25 cellular contexts compared by ENCODE assay signal in genomic region chr2:32624813-32625212, GRCh38. TPM values are rescaled to one million over a fixed set of nuclear protein-coding genes. Genes with fewer than 3 reads are reported as not detected.
DNase-seq lines count a peak whose midpoint lies in the region; ATAC-seq, FAIRE-seq and TF ChIP-seq lines count a peak whose summit lies in the region.
"Had no signal": no experiment of that assay in that cellular context is flagged by ENCODE, and none has a peak within 500 bp of the region (broad histone marks: within the 10 kb centered on the region; RNA-seq: fewer than 3 reads in every experiment).

No MANE protein-coding gene starts in this region.

- in situ Hi-C loops in IMR-90 (cut with MboI; ENCODE audit: low sequenced_read_pairs) (no loop called here), K562 (cut with MboI) (no loop called here)

- peak overlapping the region; percentile 11 for H3K27ac Mint-ChIP-seq in activated naive CD4-positive, alpha-beta T cell treated with anti-CD3 and anti-CD28 coated beads, Interleukin-2, amount 50 U/mL, for 24 hours
- H3K27ac Mint-ChIP-seq in activated naive CD4-positive, alpha-beta T cell treated with anti-CD3 and anti-CD28 coated beads, Interleukin-2, amount 10 ng/mL, durations not matched to agents 7 days and 5 days = no peak overlapping the region
- H3K27ac Mint-ChIP-seq: CD14-positive monocyte; CD4-positive, alpha-beta T cell had no signal

- intact Hi-C loops in IMR-90 (cut with micrococcal nuclease) = no loop called here
- intact Hi-C loops in K562 (cut with micrococcal nuclease) = no loop called here
- intact Hi-C loops in ovary (cut with DNase I) = no loop called here
- intact Hi-C loops in ascending aorta (cut with DNase I) = loop anchor here (5.0 to 10.0 kb wide), 4 partner anchors 87 to 972 kb away; partner anchors contain the start of genes FAM98A and LTBP1

- H3K9me1 ChIP-seq in IMR-90 (ENCODE audit: insufficient read depth, low read length) = peaks cover 7% of the 10 kb centered on the region
- no peaks in the 10 kb centered on the region for H3K9me1 ChIP-seq in K562 (ENCODE audit: control insufficient read depth, insufficient read depth, low read length)

- H2AK9ac ChIP-seq in IMR-90 (replicated peaks; ENCODE audit: low read depth, low read length, poor library complexity) = no peak overlapping the region

- no peak overlapping the region for H3K4me3 Mint-ChIP-seq in activated naive CD4-positive, alpha-beta T cell treated with anti-CD3 and anti-CD28 coated beads, Interleukin-2, amount 50 U/mL, for 24 hours
- H3K4me3 Mint-ChIP-seq in activated naive CD4-positive, alpha-beta T cell treated with anti-CD3 and anti-CD28 coated beads, Interleukin-2, amount 10 ng/mL, durations not matched to agents 7 days and 5 days = no peak overlapping the region
- H3K4me3 Mint-ChIP-seq: CD14-positive monocyte; CD4-positive, alpha-beta T cell had no signal

- H4K8ac ChIP-seq in IMR-90 (ENCODE audit: low read depth in 2 of 2, low read length in 2 of 2) = no peak overlapping the region

- ATAC-seq in A549 (no peak), IMR-90 (ENCODE audit: low read depth) (no peak), K562 (no peak)

- no peak overlapping the region for H3K4me2 ChIP-seq in A549
- no peak overlapping the region for H3K4me2 ChIP-seq in IMR-90 (ENCODE audit: low read depth, low read length)
- no peak overlapping the region for H3K4me2 ChIP-seq in K562 (ENCODE audit: insufficient read depth, low read length)
- H3K4me2 ChIP-seq: BLaER1 treated with 17β-estradiol and CSF1 and Interleukin-3, amounts not matched to agents 10 nM and 100 nM had no signal

- no peak overlapping the region for H3K23ac ChIP-seq in IMR-90 (ENCODE audit: low read depth, low read length)

- no peak overlapping the region for H3K18ac ChIP-seq in IMR-90 (ENCODE audit: low read depth, low read length)

- H3K79me2 ChIP-seq in K562 (ENCODE audit: control insufficient read depth, insufficient read depth, low read length) = peaks cover 15% of the 10 kb centered on the region

- TF ChIP-seq POLR2A in A549 (IDR thresholded peaks at IDR 0.05; ENCODE audit: low read length) (no peak), IMR-90 (IDR thresholded peaks at IDR 0.05; ENCODE audit: low read depth, low read length) (no peak), K562 (conservative IDR thresholded peaks at IDR 0.05) (no peak), ovary (IDR thresholded peaks at IDR 0.05) (no peak)

- H3K27ac ChIP-seq in A549 (no peak overlapping the region), IMR-90 (ENCODE audit: insufficient read depth, low read length) (no peak overlapping the region), K562 (ENCODE audit: extremely low read depth, low read depth, low read length) (no peak overlapping the region), ovary (no peak overlapping the region), ascending aorta (no peak overlapping the region)
- H3K27ac ChIP-seq: 22Rv1; BLaER1 treated with 17β-estradiol and CSF1 and Interleukin-3, amounts not matched to agents 10 nM and 100 nM; GM23248 had no signal

- TF ChIP-seq CTCF in A549 (IDR thresholded peaks at IDR 0.05) (no peak), IMR-90 (conservative IDR thresholded peaks at IDR 0.05; ENCODE audit: low read depth, low read length) (no peak), K562 (IDR thresholded peaks at IDR 0.05 in 2 of 3, conservative IDR thresholded peaks at IDR 0.05 in 1 of 3; ENCODE audit: insufficient read depth in 2 of 3, low read depth in 1 of 3, low read length in 3 of 3) (no peak), ovary (IDR thresholded peaks at IDR 0.05) (no peak), ascending aorta (IDR thresholded peaks at IDR 0.05) (no peak)

- no peak overlapping the region for H2BK20ac ChIP-seq in IMR-90 (ENCODE audit: low read depth, low read length)

- peaks cover 4% of the 10 kb centered on the region for H3K36me3 Mint-ChIP-seq in activated naive CD4-positive, alpha-beta T cell treated with anti-CD3 and anti-CD28 coated beads, Interleukin-2, amount 50 U/mL, for 24 hours
- H3K36me3 Mint-ChIP-seq in activated naive CD4-positive, alpha-beta T cell treated with anti-CD3 and anti-CD28 coated beads, Interleukin-2, amount 10 ng/mL, durations not matched to agents 7 days and 5 days = peaks cover 17% of the 10 kb centered on the region

- no peak overlapping the region for H2AFZ ChIP-seq in IMR-90 (replicated peaks; ENCODE audit: low read length, poor library complexity)
- no peak overlapping the region for H2AFZ ChIP-seq in K562 (ENCODE audit: low read depth, low read length)
- H2AFZ ChIP-seq: GM23248 had no signal

- no peak overlapping the region for H2BK120ac ChIP-seq in IMR-90 (ENCODE audit: low read depth, low read length)

- FAIRE-seq in A549 (lab: Jason Lieb, UNC) (no peak), K562 (lab: Jason Lieb, UNC) (no peak)
- FAIRE-seq: A204.1, G401.6, GM12892, H1 had no signal

- H3K14ac ChIP-seq in IMR-90 (replicated peaks; ENCODE audit: low read depth, low read length) = no peak overlapping the region

- CTCF ChIA-PET in activated naive CD4-positive, alpha-beta T cell treated with anti-CD3 and anti-CD28 coated beads, Interleukin-2, amount 10 ng/mL, durations not matched to agents 7 days and 5 days (lab: Charles Lee) = no interaction called here
- CTCF ChIA-PET in A549 (lab: Yijun Ruan, JAX) (no interaction called here), IMR-90 (lab: Yijun Ruan, JAX) (no interaction called here), K562 (lab: Yijun Ruan, JAX; ENCODE audit: low intra/inter-chr PET ratio) (no interaction called here)

- H4K91ac ChIP-seq in IMR-90 (ENCODE audit: insufficient read depth, low read depth, low read length) = no peak overlapping the region

- no peak overlapping the region for H3K4ac ChIP-seq in IMR-90 (ENCODE audit: low read depth, low read length)

- H2BK5ac ChIP-seq in IMR-90 (ENCODE audit: low read depth, low read length, poor library complexity, severe bottlenecking) = no peak overlapping the region

- H3K36me3 ChIP-seq in IMR-90 (ENCODE audit: control insufficient read depth, insufficient read depth, low read length) (peaks cover 10% of the 10 kb centered on the region), K562 (ENCODE audit: control insufficient read depth, insufficient read depth, low read length) (peaks cover 13% of the 10 kb centered on the region; the same call in 1 of the 3 replicates), ovary (no peaks in the 10 kb centered on the region), ascending aorta (peaks cover 0 to 3% of the 10 kb centered on the region in 2 donors)

- H2AK5ac ChIP-seq in IMR-90 (ENCODE audit: low read depth, low read length) = no peak overlapping the region

- peaks cover 17% of the 10 kb centered on the region for H3K4me1 Mint-ChIP-seq in activated naive CD4-positive, alpha-beta T cell treated with anti-CD3 and anti-CD28 coated beads, Interleukin-2, amount 50 U/mL, for 24 hours
- peaks cover 22% of the 10 kb centered on the region for H3K4me1 Mint-ChIP-seq in activated naive CD4-positive, alpha-beta T cell treated with anti-CD3 and anti-CD28 coated beads, Interleukin-2, amount 10 ng/mL, durations not matched to agents 7 days and 5 days

- TF ChIP-seq RAD21 in A549 (conservative IDR thresholded peaks at IDR 0.05 in 1 of 2, IDR thresholded peaks at IDR 0.05 in 1 of 2) = no peak
- TF ChIP-seq RAD21 in IMR-90 (IDR thresholded peaks at IDR 0.05; ENCODE audit: low read length) = no peak
- no peak for TF ChIP-seq RAD21 in K562 (CRISPR knock-in tag; conservative IDR thresholded peaks at IDR 0.05 in 1 of 2, IDR thresholded peaks at IDR 0.05 in 1 of 2)

- dilution Hi-C loops in IMR-90 (cut with HindIII; ENCODE audit: low sequenced_read_pairs, unreplicated experiment) = no loop called here

- no peaks in the 10 kb centered on the region for H3K9me3 ChIP-seq in A549
- H3K9me3 ChIP-seq in IMR-90 (ENCODE audit: control insufficient read depth, insufficient read depth, low read length) = no peaks in the 10 kb centered on the region
- H3K9me3 ChIP-seq in K562 (replicated peaks; ENCODE audit: control insufficient read depth, insufficient read depth, low read depth, low read length) = no peaks in the 10 kb centered on the region
- H3K9me3 ChIP-seq in ovary = no peaks in the 10 kb centered on the region
- H3K9me3 ChIP-seq in ascending aorta = no peaks in the 10 kb centered on the region
- H3K9me3 ChIP-seq: BE2C; BLaER1 treated with 17β-estradiol and CSF1 and Interleukin-3, amounts not matched to agents 10 nM and 100 nM; Caco-2 had no signal

- no peaks in the 10 kb centered on the region for H4K20me1 ChIP-seq in IMR-90 (ENCODE audit: insufficient read depth, low read length)
- no peaks in the 10 kb centered on the region for H4K20me1 ChIP-seq in K562 (replicated peaks; ENCODE audit: control insufficient read depth, insufficient read depth, low read length)

- WGBS in A549 (ENCODE audit: missing lambda C conversion rate) = 84% methylated on average over 3 of the region's 3 CpGs
- WGBS in IMR-90 (ENCODE audit: extremely low coverage in 2 of 2, insufficient read length in 1 of 2), 2 experiments = no CpG with 5 or more reads among the region's 3 CpGs
- WGBS in K562 (ENCODE audit: insufficient coverage, low coverage, missing lambda C conversion rate) = 58% methylated on average over 3 of the region's 3 CpGs
- WGBS in ovary, 3 donors = 87 to 92% (median 90%) methylated on average over 3 of the region's 3 CpGs

- H2BK15ac ChIP-seq in IMR-90 (ENCODE audit: low read depth, low read length) = no peak overlapping the region

- H3K27me3 ChIP-seq in IMR-90 (ENCODE audit: control insufficient read depth, insufficient read depth, low read length) = no peaks in the 10 kb centered on the region
- H3K27me3 ChIP-seq in K562 (ENCODE audit: control insufficient read depth in 2 of 2, insufficient read depth in 2 of 2, low read length in 2 of 2) = no peaks in the 10 kb centered on the region
- no peaks in the 10 kb centered on the region for H3K27me3 ChIP-seq in ovary
- H3K27me3 ChIP-seq in ascending aorta = no peaks in the 10 kb centered on the region
- H3K27me3 ChIP-seq: BE2C; BLaER1 treated with 17β-estradiol and CSF1 and Interleukin-3, amounts not matched to agents 10 nM and 100 nM had no signal

- DNase-seq in activated naive CD4-positive, alpha-beta T cell treated with anti-CD3 and anti-CD28 coated beads, Interleukin-2, amount 10 ng/mL, durations not matched to agents 7 days and 5 days = no peak
- DNase-seq in A549 (ENCODE audit: low read depth in 1 of 2, low spot score in 1 of 2) (no peak), IMR-90 (no peak), K562 (ENCODE audit: extremely low read depth in 1 of 4, low spot score in 3 of 4) (no peak), HuH-7.5 (ENCODE audit: low spot score) (no peak), ovary (no peak), ascending aorta (ENCODE audit: low spot score in 2 of 2) (no peak)
- DNase-seq: ACHN; AML-193; BE2C; Caco-2; CD4-positive, alpha-beta T cell; DMS153; DND-41; GM23248; H7; HCEC 1CT had no signal

- H3K27me3 Mint-ChIP-seq in activated naive CD4-positive, alpha-beta T cell treated with anti-CD3 and anti-CD28 coated beads, Interleukin-2, amount 50 U/mL, for 24 hours = no peaks in the 10 kb centered on the region
- no peaks in the 10 kb centered on the region for H3K27me3 Mint-ChIP-seq in activated naive CD4-positive, alpha-beta T cell treated with anti-CD3 and anti-CD28 coated beads, Interleukin-2, amount 10 ng/mL, durations not matched to agents 7 days and 5 days
- H3K27me3 Mint-ChIP-seq: CD4-positive, alpha-beta T cell had no signal

- BruUV-seq in IMR-90 (replicated peaks; lab: Mats Ljungman, UMichigan) (no TSS peak), K562 (replicated peaks; lab: Mats Ljungman, UMichigan) (no TSS peak)

- H3K9ac ChIP-seq in IMR-90 (ENCODE audit: low read depth, low read length) (no peak overlapping the region), K562 (ENCODE audit: insufficient read depth in 1 of 2, low read depth in 2 of 2, low read length in 2 of 2) (no peak overlapping the region)
- H3K9ac ChIP-seq: BLaER1 treated with 17β-estradiol and CSF1 and Interleukin-3, amounts not matched to agents 10 nM and 100 nM; GM23248 had no signal

- no peak overlapping the region for H4K5ac ChIP-seq in IMR-90 (ENCODE audit: low read depth, low read length)

- TF ChIP-seq EP300 in A549 (IDR thresholded peaks at IDR 0.05) (no peak), K562 (IDR thresholded peaks at IDR 0.05; ENCODE audit: low read length) (no peak), ovary (IDR thresholded peaks at IDR 0.05) (no peak)

- H3K4me3 ChIP-seq in A549 (no peak overlapping the region), IMR-90 (ENCODE audit: insufficient read depth, low read depth, low read length) (no peak overlapping the region), K562 (no peak overlapping the region), ovary (no peak overlapping the region), ascending aorta (no peak overlapping the region)
- H3K4me3 ChIP-seq: BLaER1 treated with 17β-estradiol and CSF1 and Interleukin-3, amounts not matched to agents 10 nM and 100 nM; GM23248 had no signal

- H3K56ac ChIP-seq in IMR-90 (ENCODE audit: extremely low read depth, insufficient read depth, low read length) = no peak overlapping the region

- no peaks in the 10 kb centered on the region for H3K9me3 Mint-ChIP-seq in activated naive CD4-positive, alpha-beta T cell treated with anti-CD3 and anti-CD28 coated beads, Interleukin-2, amount 50 U/mL, for 24 hours
- no peaks in the 10 kb centered on the region for H3K9me3 Mint-ChIP-seq in activated naive CD4-positive, alpha-beta T cell treated with anti-CD3 and anti-CD28 coated beads, Interleukin-2, amount 10 ng/mL, durations not matched to agents 7 days and 5 days
- H3K9me3 Mint-ChIP-seq: CD4-positive, alpha-beta T cell had no signal

- H3K79me1 ChIP-seq in IMR-90 (ENCODE audit: low read depth in 1 of 2, low read length in 2 of 2) = peaks cover 8 to 19% of the 10 kb centered on the region in 2 experiments

- H3K4me1 ChIP-seq in A549 (peaks cover 5% of the 10 kb centered on the region), IMR-90 (ENCODE audit: control insufficient read depth, insufficient read depth, low read length) (no peaks in the 10 kb centered on the region), K562 (replicated peaks in 1 of 2; ENCODE audit: control insufficient read depth in 2 of 2, insufficient read depth in 2 of 2, low read length in 2 of 2) (peaks cover 4 to 5% of the 10 kb centered on the region in 2 experiments; a peak in 2 of 5 replicates), ovary (ENCODE audit: insufficient read depth) (peaks cover 7% of the 10 kb centered on the region), ascending aorta (peaks cover 12 to 28% of the 10 kb centered on the region in 2 donors)
- H3K4me1 ChIP-seq: BE2C, Caco-2 had no signal

- POLR2A ChIA-PET in A549 (lab: Yijun Ruan, JAX) (no interaction called here), IMR-90 (lab: Charles Lee; ENCODE audit: unreplicated experiment) (no interaction called here), K562 (lab: Yijun Ruan, JAX) (interaction anchor here (1.2 kb wide), 1 partner anchor 10 kb away, joined by 4 read pairs; no protein-coding TSS in a partner anchor)

RNA-seq across cellular contexts. Expression of gene TTC27, which starts 3.0 kb away (rescaled TPM):
- polyA plus RNA-seq in A549 (2011; rRNA removed) = 42.8 and 56.2 TPM in 2 replicates
- polyA plus RNA-seq in A549 (2012; cell fraction: cytosol; rRNA removed) = 12.4 and 13.9 TPM in 2 replicates
- 10.8 and 17.1 TPM in 2 replicates for polyA plus RNA-seq in A549 (2012; cell fraction: nucleus; rRNA removed)
- polyA plus RNA-seq in A549 (2017; fragmentation: RNase III; extraction: RNeasy Plus Mini Kit Qiagen cat#74134 plus additional on column Dnase treatment) = 21.7 to 24.9 TPM (median 22.7 TPM) in 3 replicates
- polyA minus RNA-seq in A549 (2011; rRNA and poly(A)+ RNA removed) = 36.2 and 59.9 TPM in 2 replicates
- total RNA-seq in IMR-90 (2012; rRNA removed) = 30.5 and 33.3 TPM in 2 replicates
- 9.8 and 12.7 TPM in 2 replicates for polyA plus RNA-seq in IMR-90 (2012; rRNA removed)
- polyA plus RNA-seq in IMR-90 (2012; cell fraction: cytosol; rRNA removed) = 2.7 and 4.4 TPM in 2 replicates
- polyA plus RNA-seq in IMR-90 (2012; cell fraction: nucleus; rRNA removed; ENCODE audit: low replicate concordance) = 1.3 and 7.7 TPM in 2 replicates
- total RNA-seq in K562 (2011; cell fraction: chromatin; rRNA removed; ENCODE audit: low replicate concordance) = 53.1 and 95.8 TPM in 2 replicates
- total RNA-seq in K562 (2011; cell fraction: nucleolus; rRNA removed) = 29.2 and 30.4 TPM in 2 replicates
- 34.4 and 38.4 TPM in 2 replicates for total RNA-seq in K562 (2011; cell fraction: nucleoplasm; rRNA removed)
- total RNA-seq in K562 (2014; rRNA removed) = 46.0 and 48.8 TPM in 2 replicates
- total RNA-seq in K562 (2014; rRNA removed; fragmentation: Illumina TruSeq; extraction: Trizol) = 67.9 and 69.2 TPM in 2 replicates
- total RNA-seq in K562 (2015; rRNA removed; fragmentation: Illumina TruSeq; extraction: Trizol) = 48.7 and 57.0 TPM in 2 replicates
- total RNA-seq in K562 (2021) = 57.3 and 60.0 TPM in 2 replicates
- polyA plus RNA-seq in K562 (2011; rRNA removed) = 48.3 and 69.3 TPM in 2 replicates
- 31.4 and 47.0 TPM in 2 replicates for polyA plus RNA-seq in K562 (2011; cell fraction: cytosol; rRNA removed)
- 21.1 and 26.0 TPM in 2 replicates for polyA plus RNA-seq in K562 (2011; cell fraction: nucleus; rRNA removed)
- 27.3 and 51.3 TPM in 2 replicates for polyA plus RNA-seq in K562 (2012)
- polyA plus RNA-seq in K562 (2014; fragmentation: Illumina TruSeq; extraction: Trizol) = 64.0 and 80.0 TPM in 2 replicates
- 10 to 100 TPM; 55.0 to 93.4 TPM for polyA plus RNA-seq in K562 (2014; fragmentation: Nextera tagmentation; extraction: Ambion mirVana)
- polyA plus RNA-seq in K562 (2014; rRNA removed) = 43.5 and 44.3 TPM in 2 replicates
- 82.7 and 91.2 TPM in 2 replicates for polyA minus RNA-seq in K562 (2011; rRNA and poly(A)+ RNA removed)
- polyA minus RNA-seq in K562 (2011; cell fraction: cytosol; rRNA and poly(A)+ RNA removed) = 19.0 and 44.9 TPM in 2 replicates
- polyA minus RNA-seq in K562 (2011; cell fraction: nucleus; rRNA and poly(A)+ RNA removed) = 32.0 and 54.8 TPM in 2 replicates
- 10 to 100 TPM; 11.0 to 21.2 (median 16.8) TPM for total RNA-seq in ovary
- 10 to 100 TPM in 1 of 2 donors, 1 to 10 TPM in 1; 9.9 to 15.3 TPM for polyA plus RNA-seq in ovary
- total RNA-seq in ascending aorta = 118 TPM
